Comparison of ENCODE assay signal across 10 cellular contexts in the genomic region with DNA sequence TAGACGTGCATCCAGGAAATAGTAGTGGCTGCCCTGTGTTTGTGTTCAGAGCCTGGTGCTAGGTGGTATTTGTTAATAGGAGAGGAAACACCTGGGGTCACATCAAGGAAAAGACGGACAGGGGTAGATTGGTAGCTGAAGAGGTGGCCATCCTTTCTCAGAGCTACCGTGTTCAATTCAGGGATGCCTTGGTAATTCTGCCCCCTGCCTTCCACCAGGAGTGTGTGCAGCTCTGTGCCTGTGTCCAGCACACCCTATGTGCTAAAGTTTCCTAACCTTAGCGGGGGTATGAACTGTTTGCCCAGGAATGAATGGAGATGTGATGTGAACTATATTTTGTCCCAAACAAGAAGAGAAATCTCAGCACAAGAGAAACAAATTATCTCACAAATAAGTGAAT.
A peak's percentile ranks its signal among the peaks of the same experiment; 100 is the strongest.
DNase-seq lines count a peak whose midpoint lies in the region; ATAC-seq and TF ChIP-seq lines count a peak whose summit lies in the region.
"Had no signal": no experiment of that assay in that cellular context is flagged by ENCODE, and none has a peak within 500 bp of the region (broad histone marks: within the 10 kb centered on the region; RNA-seq: fewer than 3 reads in every experiment).

No MANE protein-coding gene starts in this region.

- no peaks in the 10 kb centered on the region for H3K4me1 Mint-ChIP-seq in T-helper 17 cell

- no peaks in the 10 kb centered on the region for H3K36me3 Mint-ChIP-seq in T-helper 17 cell (ENCODE audit: low read depth)

- H3K36me3 ChIP-seq in right lobe of liver (no peaks in the 10 kb centered on the region), gastroesophageal sphincter (no peaks in the 10 kb centered on the region)

- H3K27ac ChIP-seq in right lobe of liver (no peak overlapping the region), gastroesophageal sphincter (no peak overlapping the region)

- no peak overlapping the region for H3K27ac Mint-ChIP-seq in T-helper 17 cell

- no peaks in the 10 kb centered on the region for H3K9me3 ChIP-seq in right lobe of liver
- no peaks in the 10 kb centered on the region for H3K9me3 ChIP-seq in T-helper 17 cell (ENCODE audit: control insufficient read depth, low read length, poor library complexity, severe bottlenecking)
- peaks cover 0 to 6% (median 0%) of the 10 kb centered on the region in 3 donors for H3K9me3 ChIP-seq in gastroesophageal sphincter

- no peak overlapping the region for H3K4me3 Mint-ChIP-seq in T-helper 17 cell

- H3K4me3 ChIP-seq in Jurkat, Clone E6-1 (ENCODE audit: low read length), result no peak overlapping the region
- H3K4me3 ChIP-seq in cardiac fibroblast (replicated peaks in 1 of 2; ENCODE audit: low read depth in 2 of 2, low read length in 2 of 2) (no peak overlapping the region), right lobe of liver (no peak overlapping the region), gastroesophageal sphincter (no peak overlapping the region)

- DNase-seq in Ammon's horn (ENCODE audit: low spot score) (peak; percentile 73), cardiac fibroblast (ENCODE audit: low read depth in 2 of 2) (peak in 1 of 2 donors; percentile 2), right lobe of liver (no peak), T-helper 17 cell (no peak), GF-D8 (lab: John Stamatoyannopoulos, UW) (no peak), kidney glomerular epithelial cell (lab: John Stamatoyannopoulos, UW) (no peak)
- peak; percentile 4 for DNase-seq in Jurkat, Clone E6-1 (ENCODE audit: low read depth, low spot score)
- DNase-seq: activated gamma-delta T cell treated with Interleukin-2 at 50 U/mL for 16 hours; stimulated activated CD4-positive, alpha-beta T cell treated with anti-CD3 and anti-CD28 coated beads, Interleukin-4, amount 100 ng/mL, for 4 hours had no signal

- ATAC-seq in right lobe of liver, result peak; percentile 79 to 95 (median 88)
- ATAC-seq in T-helper 17 cell, result no peak
- ATAC-seq in gastroesophageal sphincter, result no peak

- H3K27me3 ChIP-seq in right lobe of liver (no peaks in the 10 kb centered on the region), gastroesophageal sphincter (no peaks in the 10 kb centered on the region)

- TF ChIP-seq POLR2A in right lobe of liver (IDR thresholded peaks at IDR 0.05) (no peak), gastroesophageal sphincter (IDR thresholded peaks at IDR 0.05) (no peak)

- TF ChIP-seq CTCF in cardiac fibroblast (IDR thresholded peaks at IDR 0.05; ENCODE audit: low read depth, low read length) (peak; percentile 21), right lobe of liver (IDR thresholded peaks at IDR 0.05) (peak; percentile 44 to 75 (median 46)), gastroesophageal sphincter (IDR thresholded peaks at IDR 0.05) (peak in 2 of 4 experiments; percentile 34 to 55)

- TF ChIP-seq EP300 in gastroesophageal sphincter (IDR thresholded peaks at IDR 0.05), result no peak

- 16% methylated on average over 4 of the region's 4 CpGs for WGBS in right lobe of liver (ENCODE audit: insufficient coverage, low coverage, low lambda C conversion rate, missing lambda C conversion rate)
- 70% methylated on average over 1 of the region's 4 CpGs; no CpG with 5 or more reads in 1 of the 2 donors for WGBS in gastroesophageal sphincter (ENCODE audit: low coverage in 1 of 2), 2 donors

- H3K27me3 Mint-ChIP-seq in T-helper 17 cell, result peaks cover 42% of the 10 kb centered on the region

- intact Hi-C loops in right lobe of liver (cut with DNase I), result loop anchor here in 1 of 2 donors (10.0 kb wide), 1 partner anchor 79 kb away; no protein-coding TSS in a partner anchor

- H3K4me1 ChIP-seq in right lobe of liver (no peaks in the 10 kb centered on the region), gastroesophageal sphincter (no peaks in the 10 kb centered on the region)

Comparison
In these comparisons a context has a peak if more than half of its experiments do, and no peak if none do; other contexts are left out.
1. DNase-seq: peak in Ammon's horn (single experiment) and Jurkat, Clone E6-1 (single experiment); none in right lobe of liver (0 of 3), T-helper 17 cell (0 of 3), GF-D8 (single experiment) and kidney glomerular epithelial cell (single experiment).
2. ATAC-seq: peak in right lobe of liver (4 of 4); none in T-helper 17 cell (single experiment) and gastroesophageal sphincter (single experiment).